Comparison of ENCODE assay signal across 8 cellular contexts in the genomic region with DNA sequence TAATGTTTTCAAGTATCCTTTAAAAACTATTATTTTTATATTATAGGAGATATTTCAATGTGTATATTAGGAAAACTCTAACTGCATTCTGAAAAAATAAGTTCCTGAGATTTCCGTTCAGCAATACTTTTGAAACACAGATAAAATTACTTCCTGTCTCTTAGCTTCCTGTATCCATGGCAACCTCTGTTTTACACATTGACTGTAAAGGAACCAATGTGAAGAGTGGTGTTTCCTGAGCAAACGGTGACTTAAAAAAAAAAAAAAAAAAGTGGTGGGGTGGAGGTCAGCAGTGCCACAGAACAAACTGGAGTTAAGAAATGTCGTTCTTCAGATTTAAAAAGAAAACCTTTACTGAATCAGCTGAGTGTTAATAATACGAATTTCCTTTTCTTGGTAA. TPM values are rescaled to one million over a fixed set of nuclear protein-coding genes. Genes with fewer than 3 reads are reported as not detected.
DNase-seq lines count a peak whose midpoint lies in the region; ATAC-seq and TF ChIP-seq lines count a peak whose summit lies in the region.

A gene with protein sequence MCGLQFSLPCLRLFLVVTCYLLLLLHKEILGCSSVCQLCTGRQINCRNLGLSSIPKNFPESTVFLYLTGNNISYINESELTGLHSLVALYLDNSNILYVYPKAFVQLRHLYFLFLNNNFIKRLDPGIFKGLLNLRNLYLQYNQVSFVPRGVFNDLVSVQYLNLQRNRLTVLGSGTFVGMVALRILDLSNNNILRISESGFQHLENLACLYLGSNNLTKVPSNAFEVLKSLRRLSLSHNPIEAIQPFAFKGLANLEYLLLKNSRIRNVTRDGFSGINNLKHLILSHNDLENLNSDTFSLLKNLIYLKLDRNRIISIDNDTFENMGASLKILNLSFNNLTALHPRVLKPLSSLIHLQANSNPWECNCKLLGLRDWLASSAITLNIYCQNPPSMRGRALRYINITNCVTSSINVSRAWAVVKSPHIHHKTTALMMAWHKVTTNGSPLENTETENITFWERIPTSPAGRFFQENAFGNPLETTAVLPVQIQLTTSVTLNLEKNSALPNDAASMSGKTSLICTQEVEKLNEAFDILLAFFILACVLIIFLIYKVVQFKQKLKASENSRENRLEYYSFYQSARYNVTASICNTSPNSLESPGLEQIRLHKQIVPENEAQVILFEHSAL (plus strand): TSS at position 280 of the 400 bp plus-strand sequence. CDS start 620 bp downstream, outside the sequence.

- H3K9me2 ChIP-seq in DOHH2 (replicated peaks; ENCODE audit: control insufficient read depth, low read length), result no peaks in the 10 kb centered on the region

- CTCF ChIA-PET in RWPE1 (lab: Yijun Ruan, JAX), result no interaction called here

- H3K4me1 Mint-ChIP-seq in activated T-helper 2 cell treated with anti-CD3 and anti-CD28 coated beads, Interferon-gamma antibody, Interleukin-2, Interleukin-4, amounts not matched to agents 10 μg/mL and 5 μg/mL and 100 μg/mL, durations not matched to agents 14 hours and 24 hours and 36 hours (ENCODE audit: low read depth), result peaks cover 53% of the 10 kb centered on the region

- H3K27ac ChIP-seq in DOHH2 (ENCODE audit: low read depth, low read length), result no peak within 1 kb of the TSS
- H3K27ac ChIP-seq in lower lobe of right lung, result peak within 1 kb of the TSS; percentile 4
- no peak within 1 kb of the TSS for H3K27ac ChIP-seq in RWPE1
- no peak within 1 kb of the TSS for H3K27ac ChIP-seq in Peyer's patch

- TF ChIP-seq CTCF in DOHH2 (IDR thresholded peaks at IDR 0.05; ENCODE audit: low read depth, low read length, poor library complexity, severe bottlenecking), result no peak
- no peak for TF ChIP-seq CTCF in lower lobe of right lung (IDR thresholded peaks at IDR 0.05)
- TF ChIP-seq CTCF in RWPE1 (conservative IDR thresholded peaks at IDR 0.05; ENCODE audit: low read depth), result no peak
- TF ChIP-seq CTCF in Peyer's patch (IDR thresholded peaks at IDR 0.05), result no peak

- peaks cover 27% of the 10 kb centered on the region for H3K36me3 Mint-ChIP-seq in activated T-helper 2 cell treated with anti-CD3 and anti-CD28 coated beads, Interferon-gamma antibody, Interleukin-2, Interleukin-4, amounts not matched to agents 10 μg/mL and 5 μg/mL and 100 μg/mL, durations not matched to agents 14 hours and 24 hours and 36 hours (ENCODE audit: low read depth)

- no peaks in the 10 kb centered on the region for H4K20me1 ChIP-seq in DOHH2 (ENCODE audit: control insufficient read depth, insufficient read depth, low read depth, low read length)

- ATAC-seq in GM19438 (IDR thresholded peaks at IDR 0.05; ENCODE audit: low read depth, unreplicated experiment) (peak; percentile 94), HG03442 (IDR thresholded peaks at IDR 0.05; ENCODE audit: unreplicated experiment) (peak; percentile 79), lower lobe of right lung (peak; percentile 67 to 71)

- no peaks in the 10 kb centered on the region for H3K27me3 Mint-ChIP-seq in activated T-helper 2 cell treated with anti-CD3 and anti-CD28 coated beads, Interferon-gamma antibody, Interleukin-2, Interleukin-4, amounts not matched to agents 10 μg/mL and 5 μg/mL and 100 μg/mL, durations not matched to agents 14 hours and 24 hours and 36 hours (ENCODE audit: low read depth)

- H3K79me2 ChIP-seq in DOHH2 (ENCODE audit: control insufficient read depth, low read length), result no peaks in the 10 kb centered on the region

- H3K9me3 Mint-ChIP-seq in activated T-helper 2 cell treated with anti-CD3 and anti-CD28 coated beads, Interferon-gamma antibody, Interleukin-2, Interleukin-4, amounts not matched to agents 10 μg/mL and 5 μg/mL and 100 μg/mL, durations not matched to agents 14 hours and 24 hours and 36 hours, result no peaks in the 10 kb centered on the region

- POLR2A ChIA-PET in RWPE1 (lab: Yijun Ruan, JAX; ENCODE audit: low non-redundant PET), result no interaction called here

- H3K27ac Mint-ChIP-seq in activated T-helper 2 cell treated with anti-CD3 and anti-CD28 coated beads, Interferon-gamma antibody, Interleukin-2, Interleukin-4, amounts not matched to agents 10 μg/mL and 5 μg/mL and 100 μg/mL, durations not matched to agents 14 hours and 24 hours and 36 hours, result peak within 1 kb of the TSS; percentile 77

- H3K4me2 ChIP-seq in DOHH2 (ENCODE audit: low read length), result peak within 1 kb of the TSS; percentile 33

- H3K9me3 ChIP-seq in DOHH2 (ENCODE audit: control insufficient read depth, insufficient read depth, low read length), result no peaks in the 10 kb centered on the region
- H3K9me3 ChIP-seq in lower lobe of right lung, result no peaks in the 10 kb centered on the region
- H3K9me3 ChIP-seq in Peyer's patch, result no peaks in the 10 kb centered on the region

- H3K27me3 ChIP-seq in DOHH2 (ENCODE audit: control insufficient read depth, low read length) (no peaks in the 10 kb centered on the region), lower lobe of right lung (ENCODE audit: low read depth) (no peaks in the 10 kb centered on the region), Peyer's patch (no peaks in the 10 kb centered on the region)

- no peaks in the 10 kb centered on the region for H3F3A ChIP-seq in DOHH2 (ENCODE audit: control insufficient read depth, insufficient read depth)

- peaks cover 6% of the 10 kb centered on the region; the same call in 1 of the 2 replicates for H3K36me3 ChIP-seq in DOHH2 (ENCODE audit: control insufficient read depth, low read length)
- no peaks in the 10 kb centered on the region for H3K36me3 ChIP-seq in lower lobe of right lung
- peaks cover 0 to 3% (median 0%) of the 10 kb centered on the region in 3 donors for H3K36me3 ChIP-seq in Peyer's patch

- peak; percentile 24 for DNase-seq in activated T-helper 2 cell treated with anti-CD3 and anti-CD28 coated beads, Interferon-gamma antibody, Interleukin-2, Interleukin-4, amounts not matched to agents 10 μg/mL and 5 μg/mL and 100 μg/mL, durations not matched to agents 14 hours and 24 hours and 36 hours (ENCODE audit: low spot score)
- DNase-seq in lower lobe of right lung (no peak), RWPE1 (ENCODE audit: low spot score) (no peak), AG08395 (ENCODE audit: low spot score) (no peak), Peyer's patch (no peak)

- no peak for TF ChIP-seq POLR2A in Peyer's patch (IDR thresholded peaks at IDR 0.05)

- intact Hi-C loops in activated T-helper 2 cell treated with anti-CD3 and anti-CD28 coated beads, Interferon-gamma antibody, Interleukin-2, Interleukin-4, amounts not matched to agents 10 μg/mL and 5 μg/mL and 100 μg/mL, durations not matched to agents 14 hours and 24 hours and 36 hours (cut with micrococcal nuclease), result loop anchor here (5.0 to 10.0 kb wide), 2 partner anchors 41 to 94 kb away; no protein-coding TSS in a partner anchor
- intact Hi-C loops in lower lobe of right lung (cut with DNase I), result no loop called here

- H3K4me3 ChIP-seq in DOHH2 (ENCODE audit: low read length) (no peak within 1 kb of the TSS), lower lobe of right lung (peak within 1 kb of the TSS; percentile 20), Peyer's patch (no peak within 1 kb of the TSS)

- H3K4me3 Mint-ChIP-seq in activated T-helper 2 cell treated with anti-CD3 and anti-CD28 coated beads, Interferon-gamma antibody, Interleukin-2, Interleukin-4, amounts not matched to agents 10 μg/mL and 5 μg/mL and 100 μg/mL, durations not matched to agents 14 hours and 24 hours and 36 hours (ENCODE audit: low read depth), result peak within 1 kb of the TSS; percentile 19

- H3K4me1 ChIP-seq in DOHH2 (ENCODE audit: control insufficient read depth, low read length) (peaks cover 8% of the 10 kb centered on the region), lower lobe of right lung (no peaks in the 10 kb centered on the region), Peyer's patch (no peaks in the 10 kb centered on the region)

RNA-seq across cellular contexts. Expression of the gene that starts here (rescaled TPM):
- 0.46 and 1.1 TPM in 2 replicates for total RNA-seq in activated T-helper 2 cell treated with anti-CD3 and anti-CD28 coated beads, Interferon-gamma antibody, Interleukin-2, Interleukin-4, amounts not matched to agents 10 μg/mL and 5 μg/mL and 100 μg/mL, durations not matched to agents 14 hours and 24 hours and 36 hours
- total RNA-seq in lower lobe of right lung (1.1 TPM), Peyer's patch (1 to 10 TPM; 1.1 to 5.0 (median 2.5) TPM)
